9 cellular contexts compared by ENCODE assay signal in the genomic region with DNA sequence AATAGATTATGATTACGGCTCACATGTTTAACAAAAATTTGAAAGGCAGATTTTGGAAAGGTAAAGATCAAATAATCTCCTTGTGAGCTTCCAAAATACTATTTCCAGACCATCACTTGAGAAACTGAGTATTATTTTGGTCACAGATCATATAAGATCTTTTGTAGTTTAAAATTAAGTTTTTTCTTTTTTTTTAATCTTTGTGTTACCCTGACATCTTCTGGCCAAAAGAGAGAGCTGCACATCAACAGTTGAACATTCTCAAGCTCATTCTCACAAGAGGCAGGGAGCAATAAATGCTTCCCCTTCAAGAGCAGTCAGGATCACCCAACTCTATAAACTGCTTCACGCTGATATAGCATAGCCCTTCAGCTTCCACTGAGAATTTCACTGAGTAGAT. TPM values are rescaled to one million over a fixed set of nuclear protein-coding genes. Genes with fewer than 3 reads are reported as not detected.
A peak's percentile ranks its signal among the peaks of the same experiment; 100 is the strongest.
DNase-seq lines count a peak whose midpoint lies in the region; ATAC-seq and TF ChIP-seq lines count a peak whose summit lies in the region.
"Had no signal": no experiment of that assay in that cellular context is flagged by ENCODE, and none has a peak within 500 bp of the region (broad histone marks: within the 10 kb centered on the region; RNA-seq: fewer than 3 reads in every experiment).

No MANE protein-coding gene starts in this region.

- ATAC-seq in left lobe of liver (peak; percentile 65), GM21515 (IDR thresholded peaks at IDR 0.05; ENCODE audit: unreplicated experiment) (no peak)
- ATAC-seq in stimulated activated naive CD8-positive, alpha-beta T cell treated with anti-CD3 and anti-CD28 coated beads, Interleukin-15, amount 100 ng/mL, for 72 hours = no peak
- ATAC-seq: naive thymus-derived CD4-positive, alpha-beta T cell had no signal

- H3K27me3 Mint-ChIP-seq in stimulated activated naive CD8-positive, alpha-beta T cell treated with anti-CD3 and anti-CD28 coated beads, Interleukin-15, amount 100 ng/mL, for 72 hours = no peaks in the 10 kb centered on the region
- no peaks in the 10 kb centered on the region for H3K27me3 Mint-ChIP-seq in immature natural killer cell (ENCODE audit: low read depth in 3 of 3)
- H3K27me3 Mint-ChIP-seq: naive thymus-derived CD4-positive, alpha-beta T cell had no signal

- H3K4me3 Mint-ChIP-seq in stimulated activated naive CD8-positive, alpha-beta T cell treated with anti-CD3 and anti-CD28 coated beads, Interleukin-15, amount 100 ng/mL, for 72 hours = no peak overlapping the region
- no peak overlapping the region for H3K4me3 Mint-ChIP-seq in immature natural killer cell
- H3K4me3 Mint-ChIP-seq: naive thymus-derived CD4-positive, alpha-beta T cell had no signal

- H3K27ac ChIP-seq in WERI-Rb-1 = no peak overlapping the region

- H3K9me3 Mint-ChIP-seq in stimulated activated naive CD8-positive, alpha-beta T cell treated with anti-CD3 and anti-CD28 coated beads, Interleukin-15, amount 100 ng/mL, for 72 hours = no peaks in the 10 kb centered on the region
- no peaks in the 10 kb centered on the region for H3K9me3 Mint-ChIP-seq in immature natural killer cell
- H3K9me3 Mint-ChIP-seq: naive thymus-derived CD4-positive, alpha-beta T cell had no signal

- no peaks in the 10 kb centered on the region for H3K4me1 Mint-ChIP-seq in stimulated activated naive CD8-positive, alpha-beta T cell treated with anti-CD3 and anti-CD28 coated beads, Interleukin-15, amount 100 ng/mL, for 72 hours
- no peaks in the 10 kb centered on the region for H3K4me1 Mint-ChIP-seq in immature natural killer cell

- H3K4me3 ChIP-seq in H7 (ENCODE audit: insufficient read depth, low read depth, low read length) (no peak overlapping the region), WERI-Rb-1 (ENCODE audit: low read depth, low read length) (no peak overlapping the region)

- no peak overlapping the region for H3K27ac Mint-ChIP-seq in stimulated activated naive CD8-positive, alpha-beta T cell treated with anti-CD3 and anti-CD28 coated beads, Interleukin-15, amount 100 ng/mL, for 72 hours
- H3K27ac Mint-ChIP-seq in immature natural killer cell = no peak overlapping the region

- H3K9me3 ChIP-seq in WERI-Rb-1 (ENCODE audit: severe bottlenecking) = no peaks in the 10 kb centered on the region

- peak; percentile 66 for TF ChIP-seq CTCF in WERI-Rb-1 (IDR thresholded peaks at IDR 0.05; ENCODE audit: low read depth, low read length)

- H3K36me3 ChIP-seq in H7 (replicated peaks; ENCODE audit: control insufficient read depth, insufficient read depth, low read length) (peaks cover 3% of the 10 kb centered on the region), WERI-Rb-1 (peaks cover 32% of the 10 kb centered on the region)

- peaks cover 4 to 12% (median 9%) of the 10 kb centered on the region in 3 donors for H3K36me3 Mint-ChIP-seq in immature natural killer cell

- peak; percentile 9 for DNase-seq in DMS53 treated with DMSO at 0.1 percent for 48 hours (lab: John Stamatoyannopoulos, UW; ENCODE audit: unreplicated experiment)
- DNase-seq in H7 = peak; percentile 65
- DNase-seq in WERI-Rb-1 = no peak
- DNase-seq in left lobe of liver (ENCODE audit: low spot score) = no peak
- no peak for DNase-seq in activated effector memory CD4-positive, alpha-beta T cell treated with Interleukin-2 at 50 U/mL for 16 hours
- DNase-seq in stimulated activated naive CD8-positive, alpha-beta T cell treated with anti-CD3 and anti-CD28 coated beads, Interleukin-15, amount 100 ng/mL, for 72 hours = no peak
- DNase-seq in immature natural killer cell = no peak

- H3K27me3 ChIP-seq in H7 (ENCODE audit: control insufficient read depth, insufficient read depth, low read length) (no peaks in the 10 kb centered on the region), WERI-Rb-1 (ENCODE audit: insufficient read depth, low read depth, severe bottlenecking) (no peaks in the 10 kb centered on the region)

RNA-seq across cellular contexts. Expression of a gene that starts 15.9 kb away (rescaled TPM):
- total RNA-seq in H7 (2014; rRNA removed; shearing (Covaris generic)) = 10.0 and 14.2 TPM in 2 replicates
- total RNA-seq in left lobe of liver = 26.5 TPM
- polyA plus RNA-seq in immature natural killer cell = 10 to 100 TPM; 12.0 to 33.2 (median 26.0) TPM

RNA-seq across cellular contexts. Expression of a gene that starts 43.1 kb away (rescaled TPM):
- not detected in 2 replicates for total RNA-seq in H7 (2014; rRNA removed; shearing (Covaris generic))
- not detected for total RNA-seq in left lobe of liver
- polyA plus RNA-seq in immature natural killer cell = not detected
- total RNA-seq: naive thymus-derived CD4-positive, alpha-beta T cell had no signal
- polyA plus RNA-seq: naive thymus-derived CD4-positive, alpha-beta T cell had no signal

Comparison
In these comparisons a context has a peak if more than half of its experiments do, and no peak if none do; other contexts are left out.
1. DNase-seq: peak in DMS53 treated with DMSO at 0.1 percent for 48 hours (single experiment) and H7 (single experiment); none in WERI-Rb-1 (single experiment), left lobe of liver (single experiment), activated effector memory CD4-positive, alpha-beta T cell treated with Interleukin-2 at 50 U/mL for 16 hours (single experiment), stimulated activated naive CD8-positive, alpha-beta T cell treated with anti-CD3 and anti-CD28 coated beads, Interleukin-15, amount 100 ng/mL, for 72 hours (0 of 2) and immature natural killer cell (0 of 3).